Comparison of ENCODE assay signal across 9 cellular contexts in genomic region chr5:7392401-7393024, GRCh38. TPM values are rescaled to one million over a fixed set of nuclear protein-coding genes. Genes with fewer than 3 reads are reported as not detected.
DNase-seq lines count a peak whose midpoint lies in the region; ATAC-seq and TF ChIP-seq lines count a peak whose summit lies in the region.
"Had no signal": no experiment of that assay in that cellular context is flagged by ENCODE, and none has a peak within 500 bp of the region (broad histone marks: within the 10 kb centered on the region; RNA-seq: fewer than 3 reads in every experiment).

No MANE protein-coding gene starts in this region.

- TF ChIP-seq CTCF in GM12873 (IDR thresholded peaks at IDR 0.05; ENCODE audit: insufficient read depth, low read depth, low read length, missing control alignments) = peak; percentile 39
- TF ChIP-seq CTCF in endodermal cell (conservative IDR thresholded peaks at IDR 0.05) = peak; percentile 91
- peak; percentile 60 for TF ChIP-seq CTCF in osteocyte (IDR thresholded peaks at IDR 0.05)

- no peak overlapping the region for H3K27ac ChIP-seq in endodermal cell (ENCODE audit: low read depth, low read length)

- peaks cover 4% of the 10 kb centered on the region for H3K4me1 ChIP-seq in endodermal cell (ENCODE audit: control insufficient read depth, insufficient read depth, low read length)

- H3K9me3 ChIP-seq in endodermal cell (ENCODE audit: control insufficient read depth, low read length) = no peaks in the 10 kb centered on the region

- H3K9me3 Mint-ChIP-seq in endodermal cell (no peaks in the 10 kb centered on the region), osteocyte (ENCODE audit: unreplicated experiment) (no peaks in the 10 kb centered on the region)
- H3K9me3 Mint-ChIP-seq: memory B cell had no signal

- DNase-seq in NCI-H524 (lab: John Stamatoyannopoulos, UW) = peak; percentile 49 to 66
- DNase-seq in endodermal cell = peak; percentile 86
- DNase-seq in osteocyte (ENCODE audit: extremely low spot score, unreplicated experiment) = no peak

- no peak overlapping the region for H3K9ac ChIP-seq in endodermal cell (ENCODE audit: extremely low read depth, low read length, poor library complexity, severe bottlenecking)

- H3K27me3 Mint-ChIP-seq in endodermal cell (ENCODE audit: insufficient read depth) = peaks cover 5% of the 10 kb centered on the region
- H3K27me3 Mint-ChIP-seq in osteocyte (ENCODE audit: unreplicated experiment) = peaks cover 37% of the 10 kb centered on the region

- peaks cover 37% of the 10 kb centered on the region for H3K4me1 Mint-ChIP-seq in endodermal cell
- H3K4me1 Mint-ChIP-seq in osteocyte (ENCODE audit: unreplicated experiment) = peaks cover 6% of the 10 kb centered on the region
- H3K4me1 Mint-ChIP-seq: memory B cell had no signal

- peaks cover 6% of the 10 kb centered on the region for H3K27me3 ChIP-seq in endodermal cell (ENCODE audit: control insufficient read depth, insufficient read depth, low read length, poor library complexity, severe bottlenecking)

- 0 to 32% methylated on average over 3 to 6 of the region's 7 CpGs for WGBS in endodermal cell (ENCODE audit: insufficient coverage in 1 of 2, insufficient read length in 1 of 2), 2 experiments

- H3K4me3 Mint-ChIP-seq in endodermal cell (no peak overlapping the region), osteocyte (ENCODE audit: unreplicated experiment) (no peak overlapping the region)
- H3K4me3 Mint-ChIP-seq: memory B cell had no signal

- H3K27ac Mint-ChIP-seq in endodermal cell (peak overlapping the region; percentile 60), osteocyte (ENCODE audit: unreplicated experiment) (no peak overlapping the region)
- H3K27ac Mint-ChIP-seq: memory B cell had no signal

- ATAC-seq in HG02970 (IDR thresholded peaks at IDR 0.05; ENCODE audit: low FRiP score, unreplicated experiment) (no peak), HG02610 (IDR thresholded peaks at IDR 0.05; ENCODE audit: unreplicated experiment) (no peak), HG03045 (IDR thresholded peaks at IDR 0.05; ENCODE audit: unreplicated experiment) (no peak)

- H3K36me3 Mint-ChIP-seq in endodermal cell (ENCODE audit: low read depth) = no peaks in the 10 kb centered on the region
- H3K36me3 Mint-ChIP-seq in osteocyte (ENCODE audit: unreplicated experiment) = no peaks in the 10 kb centered on the region
- H3K36me3 Mint-ChIP-seq: memory B cell had no signal

- H3K4me3 ChIP-seq in endodermal cell (ENCODE audit: low read length) = no peak overlapping the region

- H3K36me3 ChIP-seq in endodermal cell (ENCODE audit: control insufficient read depth, insufficient read depth, low read length) = no peaks in the 10 kb centered on the region

RNA-seq across cellular contexts. Expression of gene ADCY2, which starts 3.4 kb away (rescaled TPM):
- total RNA-seq in endodermal cell (10 to 100 TPM; 61.5 to 63.2 TPM), osteocyte (not detected in 2 replicates)
- polyA plus RNA-seq in endodermal cell (2013, experiment 1 of 2) = 16.5 TPM
- polyA plus RNA-seq in endodermal cell (2013, experiment 2 of 2) = 10.5 TPM
- total RNA-seq: T-helper 1 cell treated with Interleukin-12 subunit alpha and Interleukin-12 subunit beta and Interleukin-4 antibody, amounts not matched to agents 30 ng/mL and 1 ng/mL, for 36 hours had no signal

Comparison
In these comparisons a context has a peak if more than half of its experiments do, and no peak if none do; other contexts are left out.
1. CTCF ChIP-seq: peak in every context shown above with its lines; median percentile 91 in endodermal cell; 60 in osteocyte; 39 in GM12873.
2. RNA of gene ADCY2, which starts 3.4 kb away (total RNA-seq): 61.5 to 63.2 TPM in endodermal cell; not detected in osteocyte; every median in the first group is over 10 times any median in the second.